17 cellular contexts compared by ENCODE assay signal in the genomic region with DNA sequence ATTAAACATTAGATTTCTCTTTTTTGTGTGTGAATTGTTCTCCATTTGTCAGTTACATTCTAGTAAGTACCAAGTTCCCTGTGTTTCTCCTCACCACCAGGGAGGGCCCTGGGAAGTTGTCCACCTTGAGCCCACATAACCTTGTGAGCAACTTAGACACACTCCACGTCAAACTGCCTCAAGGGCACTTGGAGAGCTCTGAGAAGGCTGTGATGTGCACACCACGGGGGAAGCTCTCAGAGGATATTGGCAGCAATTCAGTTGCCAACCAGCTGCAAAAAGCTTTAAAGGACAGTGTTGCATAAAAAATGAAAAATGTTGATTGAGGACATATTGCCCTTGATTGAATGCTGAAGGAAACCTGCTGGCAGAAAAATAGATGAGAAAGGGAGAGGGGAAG.
"Had no signal": no experiment of that assay in that cellular context is flagged by ENCODE, and none has a peak within 500 bp of the region (broad histone marks: within the 10 kb centered on the region; RNA-seq: fewer than 3 reads in every experiment).

No MANE protein-coding gene starts in this region.

- H3K27me3 Mint-ChIP-seq: activated naive CD4-positive, alpha-beta T cell treated with anti-CD3 and anti-CD28 coated beads, Interleukin-2, amount 10 ng/mL, durations not matched to agents 7 days and 5 days; progenitor cell of endocrine pancreas had no signal

- DNase-seq: activated CD4-positive, alpha-beta T cell treated with anti-CD3 and anti-CD28 coated beads for 1 hour; activated CD4-positive, alpha-beta T cell treated with anti-CD3 and anti-CD28 coated beads, Interleukin-2, amount 50 U/mL, for 48 hours; activated naive CD4-positive, alpha-beta T cell treated with anti-CD3 and anti-CD28 coated beads, Interleukin-2, amount 10 ng/mL, durations not matched to agents 7 days and 5 days; activated T-cell treated with anti-CD3 and anti-CD28 coated beads, Interleukin-2, amount 50 U/mL, for 1 hour; cerebellar nuclear complex; cortex of kidney; heart left ventricle; left lung; occipital lobe; stimulated activated naive CD4-positive, alpha-beta T cell; substantia nigra; T-helper 2 cell; WERI-Rb-1 had no signal

- ATAC-seq: esophagus mucosa, gastroesophageal sphincter, heart left ventricle, left lung had no signal

- H3K4me3 Mint-ChIP-seq: activated naive CD4-positive, alpha-beta T cell treated with anti-CD3 and anti-CD28 coated beads, Interleukin-2, amount 10 ng/mL, durations not matched to agents 7 days and 5 days; mesothelial cell of epicardium had no signal

- H3K27ac Mint-ChIP-seq: activated naive CD4-positive, alpha-beta T cell treated with anti-CD3 and anti-CD28 coated beads, Interleukin-2, amount 10 ng/mL, durations not matched to agents 7 days and 5 days; mesothelial cell of epicardium; progenitor cell of endocrine pancreas had no signal

- H3K36me3 Mint-ChIP-seq: activated naive CD4-positive, alpha-beta T cell treated with anti-CD3 and anti-CD28 coated beads, Interleukin-2, amount 10 ng/mL, durations not matched to agents 7 days and 5 days; mesothelial cell of epicardium had no signal

- H3K4me1 Mint-ChIP-seq: activated naive CD4-positive, alpha-beta T cell treated with anti-CD3 and anti-CD28 coated beads, Interleukin-2, amount 10 ng/mL, durations not matched to agents 7 days and 5 days; mesothelial cell of epicardium had no signal
